ENCODE assay signal across 24 cellular contexts in genomic region chr18:50619833-50620232, GRCh38. TPM values are rescaled to one million over a fixed set of nuclear protein-coding genes. Genes with fewer than 3 reads are reported as not detected.
DNase-seq lines count a peak whose midpoint lies in the region; ATAC-seq and TF ChIP-seq lines count a peak whose summit lies in the region.
"Had no signal": no experiment of that assay in that cellular context is flagged by ENCODE, and none has a peak within 500 bp of the region (broad histone marks: within the 10 kb centered on the region; RNA-seq: fewer than 3 reads in every experiment).

No MANE protein-coding gene starts in this region.

- no peak for TF ChIP-seq EP300 in esophagus muscularis mucosa (IDR thresholded peaks at IDR 0.05)

- CTCF ChIA-PET in mammary epithelial cell (lab: Charles Lee; ENCODE audit: low non-redundant PET): no interaction called here

- dilution Hi-C loops in mammary epithelial cell (cut with HindIII; ENCODE audit: low sequenced_read_pairs): no loop called here

- H3K4me1 Mint-ChIP-seq in mesothelial cell of epicardium: peaks cover 13% of the 10 kb centered on the region
- H3K4me1 Mint-ChIP-seq: activated B cell treated with CpG ODN at 0.5 μM for 24 hours had no signal

- H3K27me3 ChIP-seq in ascending aorta: no peaks in the 10 kb centered on the region
- no peaks in the 10 kb centered on the region for H3K27me3 ChIP-seq in esophagus muscularis mucosa
- no peaks in the 10 kb centered on the region for H3K27me3 ChIP-seq in muscle layer of colon (ENCODE audit: control insufficient read depth in 1 of 2, insufficient read depth in 2 of 2, low read length in 2 of 2)
- H3K27me3 ChIP-seq in tibial artery: no peaks in the 10 kb centered on the region
- H3K27me3 ChIP-seq in mammary epithelial cell (ENCODE audit: insufficient read depth, low read length): no peaks in the 10 kb centered on the region
- H3K27me3 ChIP-seq: Peyer's patch, SJCRH30 had no signal

- H3K36me3 ChIP-seq in ascending aorta: no peaks in the 10 kb centered on the region
- no peaks in the 10 kb centered on the region for H3K36me3 ChIP-seq in esophagus muscularis mucosa
- H3K36me3 ChIP-seq in muscle layer of colon (ENCODE audit: insufficient read depth, low read length): no peaks in the 10 kb centered on the region
- H3K36me3 ChIP-seq in tibial artery: no peaks in the 10 kb centered on the region
- H3K36me3 ChIP-seq in mammary epithelial cell (ENCODE audit: insufficient read depth, low read length): no peaks in the 10 kb centered on the region
- H3K36me3 ChIP-seq: HAP-1, neutrophil, Peyer's patch, SJCRH30 had no signal

- H3K9me3 Mint-ChIP-seq in mesothelial cell of epicardium: no peaks in the 10 kb centered on the region
- H3K9me3 Mint-ChIP-seq: activated B cell treated with CpG ODN at 0.5 μM for 24 hours had no signal

- peak in 1 of 2 donors; percentile 80 for DNase-seq in ascending aorta (ENCODE audit: low spot score in 2 of 2)
- no peak for DNase-seq in esophagus muscularis mucosa (ENCODE audit: extremely low spot score)
- peak; percentile 39 to 81 for DNase-seq in tibial artery
- no peak for DNase-seq in mammary epithelial cell
- no peak for DNase-seq in mesothelial cell of epicardium (ENCODE audit: low spot score in 2 of 2, unreplicated experiment in 2 of 2)
- no peak for DNase-seq in activated effector memory CD4-positive, alpha-beta T cell treated with anti-CD3 and anti-CD28 coated beads, Interleukin-2, amount 50 U/mL, for 16 hours
- DNase-seq: activated B cell treated with CpG ODN at 0.5 μM for 24 hours; activated CD4-positive, alpha-beta T cell treated with anti-CD3 and anti-CD28 coated beads, Interleukin-2, amount 50 U/mL, for 1 hour; activated naive CD4-positive, alpha-beta T cell treated with anti-CD3 and anti-CD28 coated beads, Interleukin-2, amount 50 U/mL, for 16 hours; amniotic stem cell; central memory CD4-positive, alpha-beta T cell; NCI-H1436; NCI-H748 treated with DMSO at 0.1 percent for 48 hours; Peyer's patch; retina; SJCRH30; stimulated activated CD4-positive, alpha-beta T cell treated with anti-CD3 and anti-CD28 coated beads, Interleukin-4, amount 100 ng/mL, for 1 hour had no signal

- H3K27me3 Mint-ChIP-seq in mesothelial cell of epicardium (ENCODE audit: low read depth): no peaks in the 10 kb centered on the region

- H3K27ac ChIP-seq in ascending aorta (peak overlapping the region; percentile 43 to 72), esophagus muscularis mucosa (replicated peaks in 1 of 4) (peak overlapping the region; percentile 12 to 48 (median 25)), muscle layer of colon (ENCODE audit: low read depth, low read length) (peak overlapping the region; percentile 56), tibial artery (peak overlapping the region; percentile 64 to 74), mammary epithelial cell (ENCODE audit: insufficient read depth, low read depth, low read length) (no peak overlapping the region)
- H3K27ac ChIP-seq: KMS-11, neutrophil, Peyer's patch, SJCRH30 had no signal

- in situ Hi-C loops in mammary epithelial cell (cut with MboI; ENCODE audit: low sequenced_read_pairs in 2 of 2): no loop called here

- H3K4me3 ChIP-seq in ascending aorta (no peak overlapping the region), esophagus muscularis mucosa (no peak overlapping the region), muscle layer of colon (ENCODE audit: low read depth in 1 of 2, low read length in 2 of 2) (no peak overlapping the region), tibial artery (no peak overlapping the region), mammary epithelial cell (replicated peaks in 1 of 3; ENCODE audit: insufficient read depth in 1 of 3, low read depth in 2 of 3, low read length in 3 of 3) (no peak overlapping the region)
- H3K4me3 ChIP-seq: HAP-1, Peyer's patch, SJCRH30 had no signal

- no TSS peak for BruUV-seq in mammary epithelial cell (replicated peaks; lab: Mats Ljungman, UMichigan)

- no peaks in the 10 kb centered on the region for H3K79me2 ChIP-seq in mammary epithelial cell (ENCODE audit: insufficient read depth, low read length)

- intact Hi-C loops in ascending aorta (cut with DNase I) (loop anchor here (5.0 kb wide), 2 partner anchors 37 to 58 kb away; partner anchors contain the start of gene MAPK4), esophagus muscularis mucosa (cut with DNase I) (no loop called here), tibial artery (cut with DNase I; ENCODE audit: low total_unique reads) (no loop called here), mammary epithelial cell (cut with micrococcal nuclease) (no loop called here)

- H3K9ac ChIP-seq in muscle layer of colon (ENCODE audit: low read length) (no peak overlapping the region), mammary epithelial cell (ENCODE audit: insufficient read depth, low read length) (no peak overlapping the region)
- H3K9ac ChIP-seq: KMS-11 had no signal

- TF ChIP-seq CTCF in ascending aorta (IDR thresholded peaks at IDR 0.05) (no peak), esophagus muscularis mucosa (IDR thresholded peaks at IDR 0.05) (no peak), tibial artery (IDR thresholded peaks at IDR 0.05) (no peak), mammary epithelial cell (conservative IDR thresholded peaks at IDR 0.05 in 1 of 2, IDR thresholded peaks at IDR 0.05 in 1 of 2; ENCODE audit: extremely low read depth in 1 of 2, insufficient read depth in 1 of 2, low read depth in 1 of 2, low read length in 2 of 2) (no peak), mesothelial cell of epicardium (IDR thresholded peaks at IDR 0.05; ENCODE audit: unreplicated experiment) (no peak)

- no peak overlapping the region for H2AFZ ChIP-seq in mammary epithelial cell (ENCODE audit: low read depth, low read length)

- no peak overlapping the region for H3K4me2 ChIP-seq in mammary epithelial cell (ENCODE audit: insufficient read depth, low read depth, low read length)
- H3K4me2 ChIP-seq: KMS-11 had no signal

- 51% methylated on average over 3 of the region's 3 CpGs for WGBS in esophagus muscularis mucosa
- WGBS in mammary epithelial cell (ENCODE audit: low coverage, missing lambda C conversion rate): 82% methylated on average over 3 of the region's 3 CpGs

- no peaks in the 10 kb centered on the region for H3K36me3 Mint-ChIP-seq in mesothelial cell of epicardium

- H3K4me1 ChIP-seq in ascending aorta: peaks cover 0 to 17% of the 10 kb centered on the region in 2 donors
- H3K4me1 ChIP-seq in esophagus muscularis mucosa: peaks cover 4 to 29% (median 7%) of the 10 kb centered on the region in 4 donors
- H3K4me1 ChIP-seq in muscle layer of colon (ENCODE audit: insufficient read depth, low read length): peaks cover 34% of the 10 kb centered on the region
- peaks cover 0 to 49% (median 14%) of the 10 kb centered on the region in 4 donors for H3K4me1 ChIP-seq in tibial artery
- peaks cover 8% of the 10 kb centered on the region for H3K4me1 ChIP-seq in mammary epithelial cell (ENCODE audit: insufficient read depth, low read length)
- H3K4me1 ChIP-seq: HAP-1, Peyer's patch, SJCRH30 had no signal

- no peaks in the 10 kb centered on the region for H3K9me3 ChIP-seq in ascending aorta
- no peaks in the 10 kb centered on the region for H3K9me3 ChIP-seq in esophagus muscularis mucosa
- no peaks in the 10 kb centered on the region for H3K9me3 ChIP-seq in muscle layer of colon (ENCODE audit: low read length)
- no peaks in the 10 kb centered on the region for H3K9me3 ChIP-seq in tibial artery
- no peaks in the 10 kb centered on the region for H3K9me3 ChIP-seq in mammary epithelial cell (replicated peaks; ENCODE audit: insufficient read depth, low read length)
- H3K9me3 ChIP-seq: HAP-1, neutrophil, Peyer's patch, SJCRH30 had no signal

- ATAC-seq in HG02763 (IDR thresholded peaks at IDR 0.05; ENCODE audit: unreplicated experiment): no peak

- H3K27ac Mint-ChIP-seq in mesothelial cell of epicardium: no peak overlapping the region
- H3K27ac Mint-ChIP-seq: activated B cell treated with CpG ODN at 0.5 μM for 24 hours had no signal

- H3K4me3 Mint-ChIP-seq in mesothelial cell of epicardium: no peak overlapping the region
- H3K4me3 Mint-ChIP-seq: activated B cell treated with CpG ODN at 0.5 μM for 24 hours had no signal

- H4K20me1 ChIP-seq in mammary epithelial cell (ENCODE audit: insufficient read depth, low read length): no peaks in the 10 kb centered on the region

- no peak for TF ChIP-seq POLR2A in esophagus muscularis mucosa (IDR thresholded peaks at IDR 0.05; ENCODE audit: low read depth)

RNA-seq across cellular contexts. Expression of gene MAPK4, which starts 59.9 kb away (rescaled TPM):
- total RNA-seq in ascending aorta (1.2 TPM), esophagus muscularis mucosa (10 to 100 TPM in 2 of 4 donors, 1 to 10 TPM in 2; 6.2 to 14.5 (median 9.6) TPM), mammary epithelial cell (under 1 TPM in 1 of 2 donors, not detected in 1; 0.17 TPM), mesothelial cell of epicardium (6.1 to 6.3 TPM (median 6.1 TPM) in 3 replicates)
- 0.01 TPM for polyA plus RNA-seq in mammary epithelial cell
- polyA minus RNA-seq in mammary epithelial cell: not detected
- total RNA-seq: activated B cell treated with CpG ODN at 0.5 μM for 24 hours, lung microvascular endothelial cell, SJCRH30 had no signal
- polyA plus RNA-seq: keratinocyte had no signal

Comparison
In these comparisons a context has a peak if more than half of its experiments do, and no peak if none do; other contexts are left out.
1. DNase-seq: peak in tibial artery (2 of 2); none in esophagus muscularis mucosa (single experiment), mammary epithelial cell (single experiment), mesothelial cell of epicardium (0 of 2) and activated effector memory CD4-positive, alpha-beta T cell treated with anti-CD3 and anti-CD28 coated beads, Interleukin-2, amount 50 U/mL, for 16 hours (single experiment).